31 cellular contexts compared by ENCODE assay signal in genomic region chr13:96860829-96861228, GRCh38.
"Had no signal": no experiment of that assay in that cellular context is flagged by ENCODE, and none has a peak within 500 bp of the region (broad histone marks: within the 10 kb centered on the region; RNA-seq: fewer than 3 reads in every experiment).

No MANE protein-coding gene starts in this region.

- ATAC-seq: activated CD4-positive, alpha-beta T cell treated with anti-CD3 and anti-CD28 coated beads for 36 hours; activated CD4-positive, CD25-positive, alpha-beta regulatory T cell treated with anti-CD3 and anti-CD28 coated beads, Interleukin-2, amount 50 U/mL, for 24 hours; activated CD8-positive, alpha-beta memory T cell treated with anti-CD3 and anti-CD28 coated beads, Interleukin-2, amount 10 ng/mL, durations not matched to agents 7 days and 5 days; activated CD8-positive, alpha-beta T cell treated with anti-CD3 and anti-CD28 coated beads, Interleukin-2, amount 10 ng/mL, durations not matched to agents 7 days and 5 days; activated naive CD8-positive, alpha-beta T cell treated with anti-CD3 and anti-CD28 coated beads, Interleukin-2, amount 50 U/mL, for 24 hours; WTC11 had no signal

- H3K36me3 ChIP-seq: ascending aorta, cardiac muscle cell, WERI-Rb-1 had no signal

- H3K4me3 ChIP-seq: ascending aorta, cardiac muscle cell had no signal

- H3K4me1 ChIP-seq: ascending aorta had no signal

- H3K27me3 ChIP-seq: ascending aorta, cardiac muscle cell had no signal

- FAIRE-seq: bronchial epithelial cell had no signal

- H3K27ac ChIP-seq: ascending aorta, cardiac muscle cell, WERI-Rb-1 had no signal

- H3K9me3 ChIP-seq: ascending aorta had no signal

- DNase-seq: activated CD4-positive, alpha-beta memory T cell treated with anti-CD3 and anti-CD28 coated beads, Interleukin-2, amount 10 ng/mL, durations not matched to agents 7 days and 5 days; activated CD4-positive, alpha-beta T cell treated with anti-CD3 and anti-CD28 coated beads for 1 hour; activated CD4-positive, alpha-beta T cell treated with anti-CD3 and anti-CD28 coated beads for 36 hours; activated CD4-positive, alpha-beta T cell treated with anti-CD3 and anti-CD28 coated beads for 48 hours; activated CD4-positive, alpha-beta T cell treated with anti-CD3 and anti-CD28 coated beads, Interleukin-2, amount 10 ng/mL, durations not matched to agents 7 days and 5 days; activated CD4-positive, alpha-beta T cell treated with anti-CD3 and anti-CD28 coated beads, Interleukin-2, amount 50 U/mL, for 48 hours; activated CD4-positive, CD25-positive, alpha-beta regulatory T cell; activated CD8-positive, alpha-beta memory T cell treated with anti-CD3 and anti-CD28 coated beads for 24 hours; activated CD8-positive, alpha-beta memory T cell treated with anti-CD3 and anti-CD28 coated beads, Interleukin-2, amount 10 ng/mL, durations not matched to agents 7 days and 5 days; activated CD8-positive, alpha-beta memory T cell treated with anti-CD3 and anti-CD28 coated beads, Interleukin-2, amount 50 U/mL, for 48 hours; activated CD8-positive, alpha-beta T cell treated with anti-CD3 and anti-CD28 coated beads, Interleukin-2, amount 10 ng/mL, durations not matched to agents 7 days and 5 days; activated effector memory CD4-positive, alpha-beta T cell treated with Interleukin-2 at 50 U/mL for 16 hours; activated gamma-delta T cell; activated naive CD4-positive, alpha-beta T cell treated with anti-CD3 and anti-CD28 coated beads, Interleukin-2, amount 10 ng/mL, durations not matched to agents 7 days and 5 days; activated naive CD4-positive, alpha-beta T cell treated with Interleukin-2 at 50 U/mL for 16 hours; activated naive CD8-positive, alpha-beta T cell treated with anti-CD3 and anti-CD28 coated beads, Interleukin-2, amount 10 ng/mL, durations not matched to agents 7 days and 5 days; activated naive CD8-positive, alpha-beta T cell treated with anti-CD3 and anti-CD28 coated beads, Interleukin-2, amount 50 U/mL, for 24 hours; activated T-cell treated with anti-CD3 and anti-CD28 coated beads, Interleukin-2, amount 50 U/mL, for 24 hours; activated T-cell treated with anti-CD3 and anti-CD28 coated beads, Interleukin-2, amount 50 U/mL, for 48 hours; amygdala; anterior cingulate cortex; caudate nucleus; cerebellar nuclear complex; T-helper 2 cell; T-helper 9 cell; WERI-Rb-1 had no signal
